18 cellular contexts compared by ENCODE assay signal in genomic region chr15:67805008-67805681, GRCh38. TPM values are rescaled to one million over a fixed set of nuclear protein-coding genes. Genes with fewer than 3 reads are reported as not detected.
A peak's percentile ranks its signal among the peaks of the same experiment; 100 is the strongest.
DNase-seq lines count a peak whose midpoint lies in the region; ATAC-seq, FAIRE-seq and TF ChIP-seq lines count a peak whose summit lies in the region.
"Had no signal": no experiment of that assay in that cellular context is flagged by ENCODE, and none has a peak within 500 bp of the region (broad histone marks: within the 10 kb centered on the region; RNA-seq: fewer than 3 reads in every experiment).

No MANE protein-coding gene starts in this region.

- H3K27ac ChIP-seq in right atrium auricular region: no peak overlapping the region
- H3K27ac ChIP-seq in neuronal stem cell (replicated peaks; ENCODE audit: low read length): no peak overlapping the region
- no peak overlapping the region for H3K27ac ChIP-seq in upper lobe of right lung
- H3K27ac ChIP-seq in RWPE1: no peak overlapping the region
- no peak overlapping the region for H3K27ac ChIP-seq in pancreas
- H3K27ac ChIP-seq: C4-2B, HL-60 had no signal

- H2BK12ac ChIP-seq in neuronal stem cell (ENCODE audit: low read length): peak overlapping the region; percentile 91

- peak overlapping the region; percentile 88 for H3K18ac ChIP-seq in neuronal stem cell (ENCODE audit: low read length)

- no peaks in the 10 kb centered on the region for H3K79me1 ChIP-seq in neuronal stem cell (ENCODE audit: low read depth, low read length)

- peak; percentile 53 for DNase-seq in cardiac septum (ENCODE audit: low spot score)
- no peak for DNase-seq in right atrium auricular region (ENCODE audit: low spot score)
- peak; percentile 17 for DNase-seq in iPS-NIHi11 (ENCODE audit: low spot score)
- DNase-seq in neuronal stem cell (ENCODE audit: low spot score): no peak
- peak; percentile 54 for DNase-seq in upper lobe of right lung
- DNase-seq in NCI-H187 (lab: John Stamatoyannopoulos, UW): no peak
- DNase-seq in RWPE1 (ENCODE audit: low spot score): no peak
- DNase-seq in pancreas: no peak
- DNase-seq: 8988T, KBM-7, NCI-H1048, Right ventricle myocardium superior had no signal

- peak overlapping the region; percentile 79 for H2BK15ac ChIP-seq in neuronal stem cell (ENCODE audit: low read length)

- no peak overlapping the region for H3K4me3 ChIP-seq in right atrium auricular region
- H3K4me3 ChIP-seq in neuronal stem cell (ENCODE audit: low read length in 2 of 2): no peak overlapping the region
- H3K4me3 ChIP-seq in upper lobe of right lung: no peak overlapping the region
- no peak overlapping the region for H3K4me3 ChIP-seq in pancreas
- H3K4me3 ChIP-seq: GM12878 had no signal

- H2BK5ac ChIP-seq in neuronal stem cell (ENCODE audit: low read length): peak overlapping the region; percentile 62

- POLR2A ChIA-PET in RWPE1 (lab: Yijun Ruan, JAX; ENCODE audit: low non-redundant PET): no interaction called here

- peak overlapping the region; percentile 96 for H2AK5ac ChIP-seq in neuronal stem cell (ENCODE audit: low read depth, low read length)

- H4K8ac ChIP-seq in neuronal stem cell (ENCODE audit: low read depth, low read length): no peak overlapping the region

- H3K9ac ChIP-seq in neuronal stem cell (ENCODE audit: low read depth, low read length, poor library complexity): peak overlapping the region; percentile 63

- H3K4me1 ChIP-seq in right atrium auricular region: peaks cover 0 to 4% of the 10 kb centered on the region in 2 donors
- peaks cover 22 to 34% of the 10 kb centered on the region in 2 donors for H3K4me1 ChIP-seq in neuronal stem cell (ENCODE audit: control insufficient read depth in 2 of 2, insufficient read depth in 1 of 2, low read depth in 1 of 2, low read length in 2 of 2)
- no peaks in the 10 kb centered on the region for H3K4me1 ChIP-seq in upper lobe of right lung
- H3K4me1 ChIP-seq in pancreas: no peaks in the 10 kb centered on the region
- H3K4me1 ChIP-seq: Caco-2 had no signal

- H3K4me2 ChIP-seq in neuronal stem cell (ENCODE audit: insufficient read depth, low read length, poor library complexity, severe bottlenecking): no peak overlapping the region

- H4K91ac ChIP-seq in neuronal stem cell (ENCODE audit: low read depth, low read length, poor library complexity): no peak overlapping the region

- peak overlapping the region; percentile 76 for H3K14ac ChIP-seq in neuronal stem cell (ENCODE audit: low read length)

- H3K27me3 ChIP-seq in right atrium auricular region (no peaks in the 10 kb centered on the region), neuronal stem cell (ENCODE audit: control insufficient read depth in 3 of 3, insufficient read depth in 3 of 3, low read depth in 1 of 3, low read length in 3 of 3) (no peaks in the 10 kb centered on the region), upper lobe of right lung (no peaks in the 10 kb centered on the region), pancreas (no peaks in the 10 kb centered on the region)

- no peaks in the 10 kb centered on the region for H3K9me3 ChIP-seq in right atrium auricular region
- H3K9me3 ChIP-seq in neuronal stem cell (replicated peaks in 1 of 2; ENCODE audit: control insufficient read depth in 2 of 2, insufficient read depth in 1 of 2, low read depth in 1 of 2, low read length in 2 of 2): no peaks in the 10 kb centered on the region
- no peaks in the 10 kb centered on the region for H3K9me3 ChIP-seq in upper lobe of right lung
- no peaks in the 10 kb centered on the region for H3K9me3 ChIP-seq in pancreas
- H3K9me3 ChIP-seq: Caco-2 had no signal

- peak overlapping the region; percentile 67 for H2AFZ ChIP-seq in neuronal stem cell (ENCODE audit: low read length)

- H3K4ac ChIP-seq in neuronal stem cell (ENCODE audit: low read length): peak overlapping the region; percentile 15

- FAIRE-seq in pancreas (lab: Jason Lieb, UNC): no peak
- FAIRE-seq: GM12878, GM18507 had no signal

- peak overlapping the region; percentile 45 for H2BK120ac ChIP-seq in neuronal stem cell (ENCODE audit: low read depth, low read length)

- ATAC-seq in upper lobe of right lung: no peak
- ATAC-seq in pancreas: no peak
- ATAC-seq: GM12878 had no signal

- intact Hi-C loops in cardiac septum (cut with DNase I) (no loop called here), upper lobe of right lung (cut with DNase I) (no loop called here), pancreas (cut with DNase I) (no loop called here)

- TF ChIP-seq CTCF in right atrium auricular region (IDR thresholded peaks at IDR 0.05): no peak
- TF ChIP-seq CTCF in upper lobe of right lung (IDR thresholded peaks at IDR 0.05): no peak
- TF ChIP-seq CTCF in RWPE1 (conservative IDR thresholded peaks at IDR 0.05; ENCODE audit: low read depth): no peak
- no peak for TF ChIP-seq CTCF in pancreas (IDR thresholded peaks at IDR 0.05)

- H3K36me3 ChIP-seq in right atrium auricular region (no peaks in the 10 kb centered on the region), neuronal stem cell (replicated peaks in 1 of 2; ENCODE audit: control insufficient read depth in 2 of 2, insufficient read depth in 2 of 2, low read length in 2 of 2) (no peaks in the 10 kb centered on the region), upper lobe of right lung (no peaks in the 10 kb centered on the region), pancreas (no peaks in the 10 kb centered on the region)

- peak overlapping the region; percentile 46 for H3K23ac ChIP-seq in neuronal stem cell (ENCODE audit: low read depth, low read length, poor library complexity)

- WGBS in neuronal stem cell (ENCODE audit: extremely low coverage in 2 of 2, insufficient read length in 2 of 2, insufficient replicate concordance in 1 of 2), 2 donors: no CpG with 5 or more reads among the region's 18 CpGs
- 88% methylated on average over 17 to 18 of the region's 18 CpGs for WGBS in pancreas, 2 donors

- CTCF ChIA-PET in RWPE1 (lab: Yijun Ruan, JAX): interaction anchor here (0.7 kb wide), 1 partner anchor 405 kb away, joined by 3 read pairs; no protein-coding TSS in a partner anchor

RNA-seq across cellular contexts. Expression of gene SKOR1, which starts 20.2 kb away (rescaled TPM):
- total RNA-seq in cardiac septum (0.24 TPM), right atrium auricular region (under 1 TPM in 1 of 2 donors, not detected in 1; 0.12 TPM), upper lobe of right lung (0.52 TPM), pancreas (under 1 TPM; 0.09 to 0.47 (median 0.33) TPM)
- polyA plus RNA-seq in neuronal stem cell (2013, experiment 1 of 2): 0.24 TPM
- polyA plus RNA-seq in neuronal stem cell (2013, experiment 2 of 2): 0.21 TPM
- polyA plus RNA-seq in pancreas: under 1 TPM; 0.30 to 0.54 TPM
- total RNA-seq: Caco-2 had no signal

RNA-seq across cellular contexts. Expression of gene RNU6-1, which starts 34.7 kb away (rescaled TPM):
- total RNA-seq in cardiac septum: not detected
- total RNA-seq in right atrium auricular region: not detected
- not detected for polyA plus RNA-seq in neuronal stem cell (2013, experiment 1 of 2)
- polyA plus RNA-seq in neuronal stem cell (2013, experiment 2 of 2): not detected
- not detected for total RNA-seq in upper lobe of right lung
- total RNA-seq in pancreas: not detected
- polyA plus RNA-seq in pancreas: not detected
- total RNA-seq: Caco-2, GM12878, M059J, Right ventricle myocardium superior had no signal
- polyA plus RNA-seq: GM12878 had no signal

Comparison
In these comparisons a context has a peak if more than half of its experiments do, and no peak if none do; other contexts are left out.
1. DNase-seq: peak in cardiac septum (single experiment), iPS-NIHi11 (single experiment) and upper lobe of right lung (single experiment); none in right atrium auricular region (single experiment), neuronal stem cell (single experiment), NCI-H187 (0 of 2), RWPE1 (single experiment) and pancreas (0 of 6).